In the genomic region with DNA sequence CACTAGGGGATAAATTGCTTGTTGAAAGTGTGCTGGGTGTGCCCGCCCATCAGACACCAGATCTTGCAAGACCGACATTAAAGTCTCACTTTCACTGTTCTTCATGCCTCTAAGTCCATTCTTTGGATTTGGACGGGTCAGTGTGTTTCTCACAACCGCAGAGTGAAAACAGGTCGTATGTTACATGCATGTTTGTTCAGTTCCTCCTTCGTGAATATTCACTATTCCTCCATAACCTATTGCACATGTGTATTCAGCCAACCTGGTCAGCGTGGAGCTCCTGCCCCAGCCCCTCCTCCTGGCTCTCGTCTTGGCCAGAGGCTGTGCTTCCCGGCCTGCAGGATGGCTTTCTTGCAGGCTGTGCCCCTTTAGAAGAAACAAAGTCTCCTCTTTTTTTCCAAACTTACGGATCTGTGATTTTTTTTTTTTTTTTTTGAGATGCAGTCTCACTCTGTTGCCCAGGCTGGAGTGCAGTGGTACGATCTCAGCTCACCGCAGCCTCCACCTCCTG, we compare ENCODE assay signal across 2 cellular contexts.
TF ChIP-seq lines count a peak whose summit lies in the region.

No MANE protein-coding gene starts in this region.

TF ChIP-seq in HepG2, 621 proteins besides CTCF, POLR2A, EP300 and RAD21 (continues in another document):
- TF ChIP-seq SP4 (CRISPR knock-in tag; IDR thresholded peaks at IDR 0.05) (no peak), KDM1A (CRISPR knock-in tag; IDR thresholded peaks at IDR 0.05) (no peak), ZNF558 (CRISPR knock-in tag; IDR thresholded peaks at IDR 0.05; ENCODE audit: borderline replicate concordance) (no peak), BCL6 (CRISPR knock-in tag; IDR thresholded peaks at IDR 0.05) (no peak), ZNF629 (CRISPR knock-in tag; conservative IDR thresholded peaks at IDR 0.05) (no peak), ZNF768 (CRISPR knock-in tag; IDR thresholded peaks at IDR 0.05) (no peak), TFDP1 (CRISPR knock-in tag; IDR thresholded peaks at IDR 0.05; ENCODE audit: borderline replicate concordance) (no peak), UBTF (CRISPR knock-in tag; IDR thresholded peaks at IDR 0.05) (no peak), TAF1 (CRISPR knock-in tag; IDR thresholded peaks at IDR 0.05) (no peak), PRDM4 (CRISPR knock-in tag; IDR thresholded peaks at IDR 0.05; ENCODE audit: borderline replicate concordance) (no peak), MAFK (conservative IDR thresholded peaks at IDR 0.05 in 1 of 2, IDR thresholded peaks at IDR 0.05 in 1 of 2; ENCODE audit: low read length in 2 of 2) (no peak)
- TF ChIP-seq, protein P1, sequence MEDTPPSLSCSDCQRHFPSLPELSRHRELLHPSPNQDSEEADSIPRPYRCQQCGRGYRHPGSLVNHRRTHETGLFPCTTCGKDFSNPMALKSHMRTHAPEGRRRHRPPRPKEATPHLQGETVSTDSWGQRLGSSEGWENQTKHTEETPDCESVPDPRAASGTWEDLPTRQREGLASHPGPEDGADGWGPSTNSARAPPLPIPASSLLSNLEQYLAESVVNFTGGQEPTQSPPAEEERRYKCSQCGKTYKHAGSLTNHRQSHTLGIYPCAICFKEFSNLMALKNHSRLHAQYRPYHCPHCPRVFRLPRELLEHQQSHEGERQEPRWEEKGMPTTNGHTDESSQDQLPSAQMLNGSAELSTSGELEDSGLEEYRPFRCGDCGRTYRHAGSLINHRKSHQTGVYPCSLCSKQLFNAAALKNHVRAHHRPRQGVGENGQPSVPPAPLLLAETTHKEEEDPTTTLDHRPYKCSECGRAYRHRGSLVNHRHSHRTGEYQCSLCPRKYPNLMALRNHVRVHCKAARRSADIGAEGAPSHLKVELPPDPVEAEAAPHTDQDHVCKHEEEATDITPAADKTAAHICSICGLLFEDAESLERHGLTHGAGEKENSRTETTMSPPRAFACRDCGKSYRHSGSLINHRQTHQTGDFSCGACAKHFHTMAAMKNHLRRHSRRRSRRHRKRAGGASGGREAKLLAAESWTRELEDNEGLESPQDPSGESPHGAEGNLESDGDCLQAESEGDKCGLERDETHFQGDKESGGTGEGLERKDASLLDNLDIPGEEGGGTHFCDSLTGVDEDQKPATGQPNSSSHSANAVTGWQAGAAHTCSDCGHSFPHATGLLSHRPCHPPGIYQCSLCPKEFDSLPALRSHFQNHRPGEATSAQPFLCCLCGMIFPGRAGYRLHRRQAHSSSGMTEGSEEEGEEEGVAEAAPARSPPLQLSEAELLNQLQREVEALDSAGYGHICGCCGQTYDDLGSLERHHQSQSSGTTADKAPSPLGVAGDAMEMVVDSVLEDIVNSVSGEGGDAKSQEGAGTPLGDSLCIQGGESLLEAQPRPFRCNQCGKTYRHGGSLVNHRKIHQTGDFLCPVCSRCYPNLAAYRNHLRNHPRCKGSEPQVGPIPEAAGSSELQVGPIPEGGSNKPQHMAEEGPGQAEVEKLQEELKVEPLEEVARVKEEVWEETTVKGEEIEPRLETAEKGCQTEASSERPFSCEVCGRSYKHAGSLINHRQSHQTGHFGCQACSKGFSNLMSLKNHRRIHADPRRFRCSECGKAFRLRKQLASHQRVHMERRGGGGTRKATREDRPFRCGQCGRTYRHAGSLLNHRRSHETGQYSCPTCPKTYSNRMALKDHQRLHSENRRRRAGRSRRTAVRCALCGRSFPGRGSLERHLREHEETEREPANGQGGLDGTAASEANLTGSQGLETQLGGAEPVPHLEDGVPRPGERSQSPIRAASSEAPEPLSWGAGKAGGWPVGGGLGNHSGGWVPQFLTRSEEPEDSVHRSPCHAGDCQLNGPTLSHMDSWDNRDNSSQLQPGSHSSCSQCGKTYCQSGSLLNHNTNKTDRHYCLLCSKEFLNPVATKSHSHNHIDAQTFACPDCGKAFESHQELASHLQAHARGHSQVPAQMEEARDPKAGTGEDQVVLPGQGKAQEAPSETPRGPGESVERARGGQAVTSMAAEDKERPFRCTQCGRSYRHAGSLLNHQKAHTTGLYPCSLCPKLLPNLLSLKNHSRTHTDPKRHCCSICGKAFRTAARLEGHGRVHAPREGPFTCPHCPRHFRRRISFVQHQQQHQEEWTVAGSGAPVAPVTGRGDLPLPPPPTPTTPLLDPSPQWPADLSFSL (CRISPR knock-in tag; IDR thresholded peaks at IDR 0.05), result no peak

TF ChIP-seq in IMR-90, 13 proteins besides CTCF, POLR2A, EP300 and RAD21:
- TF ChIP-seq MAZ (IDR thresholded peaks at IDR 0.05; ENCODE audit: borderline replicate concordance, low read depth, low read length), result no peak
- TF ChIP-seq MAFK (IDR thresholded peaks at IDR 0.05; ENCODE audit: low read depth, low read length), result no peak
- no peak for TF ChIP-seq SMC3 (IDR thresholded peaks at IDR 0.05; ENCODE audit: low read depth, low read length)
- no peak for TF ChIP-seq BHLHE40 (IDR thresholded peaks at IDR 0.05; ENCODE audit: low read depth, low read length)
- no peak for TF ChIP-seq FOS (IDR thresholded peaks at IDR 0.05; ENCODE audit: low read depth, low read length)
- no peak for TF ChIP-seq CEBPB (IDR thresholded peaks at IDR 0.05; ENCODE audit: low read depth, low read length)
- TF ChIP-seq RCOR1 (IDR thresholded peaks at IDR 0.05; ENCODE audit: insufficient replicate concordance, low read length), result no peak
- TF ChIP-seq MXI1 (IDR thresholded peaks at IDR 0.05; ENCODE audit: borderline replicate concordance, low read depth, low read length), result no peak
- TF ChIP-seq ELK1 (IDR thresholded peaks at IDR 0.05; ENCODE audit: borderline replicate concordance, low read depth, low read length), result no peak
